8 cellular contexts compared by ENCODE assay signal in genomic region chr18:3525870-3526420, GRCh38.
A peak's percentile ranks its signal among the peaks of the same experiment; 100 is the strongest.
DNase-seq lines count a peak whose midpoint lies in the region; ATAC-seq and TF ChIP-seq lines count a peak whose summit lies in the region.

No MANE protein-coding gene starts in this region.

- H3K27me3 Mint-ChIP-seq in naive thymus-derived CD8-positive, alpha-beta T cell: peaks cover 0 to 1% (median 0%) of the 10 kb centered on the region in 5 donors

- no peaks in the 10 kb centered on the region for H4K20me1 ChIP-seq in mammary epithelial cell (ENCODE audit: insufficient read depth, low read length)

- no peak for TF ChIP-seq POLR2A in breast epithelium (IDR thresholded peaks at IDR 0.05)

- TF ChIP-seq CTCF in mammary epithelial cell (conservative IDR thresholded peaks at IDR 0.05 in 1 of 2, IDR thresholded peaks at IDR 0.05 in 1 of 2; ENCODE audit: extremely low read depth in 1 of 2, insufficient read depth in 1 of 2, low read depth in 1 of 2, low read length in 2 of 2) (no peak), breast epithelium (IDR thresholded peaks at IDR 0.05) (no peak)

- peak overlapping the region in 7 of 10 donors; percentile 8 to 85 (median 54) for H3K27ac Mint-ChIP-seq in naive thymus-derived CD8-positive, alpha-beta T cell

- 91% methylated on average over 7 of the region's 10 CpGs for WGBS in mammary epithelial cell (ENCODE audit: low coverage, missing lambda C conversion rate)

- peaks cover 0 to 12% (median 8%) of the 10 kb centered on the region in 9 donors for H3K9me3 Mint-ChIP-seq in naive thymus-derived CD8-positive, alpha-beta T cell

- in situ Hi-C loops in mammary epithelial cell (cut with MboI; ENCODE audit: low sequenced_read_pairs in 2 of 2): no loop called here

- peak; percentile 45 for ATAC-seq in HG03060 (IDR thresholded peaks at IDR 0.05; ENCODE audit: low read depth, unreplicated experiment)
- ATAC-seq in naive thymus-derived CD8-positive, alpha-beta T cell: peak; percentile 68 to 79

- DNase-seq in mammary epithelial cell (no peak), breast epithelium (ENCODE audit: low spot score in 2 of 2) (no peak), NOMO-1 treated with dmso at 0.1 percent for 144 hours (lab: John Stamatoyannopoulos, UW; ENCODE audit: unreplicated experiment) (peak; percentile 98), NAMALWA (ENCODE audit: low spot score) (no peak), kidney tubule cell (ENCODE audit: low spot score) (no peak)
- DNase-seq in activated T-helper 9 cell treated with anti-CD3 and anti-CD28 coated beads, Interleukin-2, amount 50 U/mL, for 16 hours (ENCODE audit: low read depth): peak; percentile 12
- peak in 7 of 10 donors; percentile 1 to 64 (median 40) for DNase-seq in naive thymus-derived CD8-positive, alpha-beta T cell

- H2AFZ ChIP-seq in mammary epithelial cell (ENCODE audit: low read depth, low read length): peak overlapping the region; percentile 60

- H3K79me2 ChIP-seq in mammary epithelial cell (ENCODE audit: insufficient read depth, low read length): no peaks in the 10 kb centered on the region

- H3K4me2 ChIP-seq in mammary epithelial cell (ENCODE audit: insufficient read depth, low read depth, low read length): no peak overlapping the region

- peaks cover 7% of the 10 kb centered on the region for H3K4me1 ChIP-seq in mammary epithelial cell (ENCODE audit: insufficient read depth, low read length)
- H3K4me1 ChIP-seq in breast epithelium: no peaks in the 10 kb centered on the region

- H3K27ac ChIP-seq in mammary epithelial cell (ENCODE audit: insufficient read depth, low read depth, low read length): no peak overlapping the region
- H3K27ac ChIP-seq in breast epithelium: no peak overlapping the region

- H3K4me3 Mint-ChIP-seq in naive thymus-derived CD8-positive, alpha-beta T cell: peak overlapping the region in 9 of 10 donors; percentile 4 to 66 (median 53)

- no peaks in the 10 kb centered on the region for H3K36me3 ChIP-seq in mammary epithelial cell (ENCODE audit: insufficient read depth, low read length)
- H3K36me3 ChIP-seq in breast epithelium: no peaks in the 10 kb centered on the region

- H3K9me3 ChIP-seq in mammary epithelial cell (replicated peaks; ENCODE audit: insufficient read depth, low read length) (no peaks in the 10 kb centered on the region), breast epithelium (peaks cover 0 to 4% of the 10 kb centered on the region in 2 donors)

- CTCF ChIA-PET in mammary epithelial cell (lab: Charles Lee; ENCODE audit: low non-redundant PET): no interaction called here

- H3K36me3 Mint-ChIP-seq in naive thymus-derived CD8-positive, alpha-beta T cell: peaks cover 0 to 5% (median 0%) of the 10 kb centered on the region in 3 donors

- peaks cover 0 to 17% (median 15%) of the 10 kb centered on the region in 4 donors for H3K4me1 Mint-ChIP-seq in naive thymus-derived CD8-positive, alpha-beta T cell

- H3K27me3 ChIP-seq in mammary epithelial cell (ENCODE audit: insufficient read depth, low read length) (peaks cover 1% of the 10 kb centered on the region), breast epithelium (no peaks in the 10 kb centered on the region)

- no TSS peak for BruUV-seq in mammary epithelial cell (replicated peaks; lab: Mats Ljungman, UMichigan)

- no peak overlapping the region for H3K4me3 ChIP-seq in mammary epithelial cell (replicated peaks in 1 of 3; ENCODE audit: insufficient read depth in 1 of 3, low read depth in 2 of 3, low read length in 3 of 3)
- no peak overlapping the region for H3K4me3 ChIP-seq in breast epithelium

- dilution Hi-C loops in mammary epithelial cell (cut with HindIII; ENCODE audit: low sequenced_read_pairs): no loop called here

- intact Hi-C loops in mammary epithelial cell (cut with micrococcal nuclease) (no loop called here), breast epithelium (cut with DNase I; ENCODE audit: low total_unique reads) (no loop called here)

- no peak overlapping the region for H3K9ac ChIP-seq in mammary epithelial cell (ENCODE audit: insufficient read depth, low read length)

- POLR2A ChIA-PET in naive thymus-derived CD8-positive, alpha-beta T cell (lab: Charles Lee): interaction anchor here (0.5 to 0.7 kb wide), 2 partner anchors 51 to 114 kb away, joined by 3 read pairs; no protein-coding TSS in a partner anchor

Comparison
In these comparisons a context has a peak if more than half of its experiments do, and no peak if none do; other contexts are left out.
1. DNase-seq: peak in NOMO-1 treated with dmso at 0.1 percent for 144 hours (single experiment), activated T-helper 9 cell treated with anti-CD3 and anti-CD28 coated beads, Interleukin-2, amount 50 U/mL, for 16 hours (single experiment) and naive thymus-derived CD8-positive, alpha-beta T cell (7 of 10); none in mammary epithelial cell (single experiment), breast epithelium (0 of 2), NAMALWA (single experiment) and kidney tubule cell (single experiment).